In genomic region chr9:114894801-114895433, GRCh38 we compare ENCODE assay signal across 8 cellular contexts. TPM values are rescaled to one million over a fixed set of nuclear protein-coding genes. Genes with fewer than 3 reads are reported as not detected.
DNase-seq lines count a peak whose midpoint lies in the region; ATAC-seq, FAIRE-seq and TF ChIP-seq lines count a peak whose summit lies in the region.

No MANE protein-coding gene starts in this region.

- H2AFZ ChIP-seq in HepG2 (ENCODE audit: low read length): no peak overlapping the region

- H3K4me1 ChIP-seq in HepG2 (ENCODE audit: insufficient read depth, low read length): peaks cover 26% of the 10 kb centered on the region

- BruUV-seq in HepG2 (replicated peaks; lab: Mats Ljungman, UMichigan): no TSS peak

- TF ChIP-seq EP300 in HepG2 (IDR thresholded peaks at IDR 0.05; ENCODE audit: low read depth in 2 of 2, low read length in 2 of 2) (no peak), HepG2 (CRISPR knock-in tag; IDR thresholded peaks at IDR 0.05; ENCODE audit: borderline replicate concordance) (no peak)

- H3K9me3 ChIP-seq in HepG2 (ENCODE audit: low read length): no peaks in the 10 kb centered on the region

- no peaks in the 10 kb centered on the region for H3K27me3 ChIP-seq in HepG2 (ENCODE audit: control insufficient read depth in 1 of 2, insufficient read depth in 2 of 2, low read length in 2 of 2)

- no peak for TF ChIP-seq POLR2A in HepG2 (IDR thresholded peaks at IDR 0.05; ENCODE audit: insufficient read depth in 1 of 2, low read depth in 2 of 2, low read length in 2 of 2)

- no peak overlapping the region for H3K27ac ChIP-seq in HepG2 (ENCODE audit: extremely low read length, insufficient read depth, low read length)

- POLR2A ChIA-PET in HepG2 (lab: Yijun Ruan, JAX): interaction anchor here (0.9 to 1.2 kb wide), 2 partner anchors 12 kb away, joined by 3 to 4 read pairs; no protein-coding TSS in a partner anchor

- H3K9ac ChIP-seq in HepG2 (ENCODE audit: insufficient read depth, low read depth, low read length): no peak overlapping the region

- H4K20me1 ChIP-seq in HepG2 (ENCODE audit: insufficient read depth, low read length): no peaks in the 10 kb centered on the region

- in situ Hi-C loops in HepG2 (cut with HindIII; ENCODE audit: extremely low pct_ligation_motif_present, low pct_unique_long_range_greater_than_20kb): no loop called here

- TF ChIP-seq RAD21 in HepG2 (CRISPR knock-in tag; IDR thresholded peaks at IDR 0.05): no peak

- peak; percentile 48 for DNase-seq in NCI-H2107 treated with DMSO at 0.1 percent for 48 hours (lab: John Stamatoyannopoulos, UW; ENCODE audit: unreplicated experiment)
- no peak for DNase-seq in NCI-H2107 (lab: John Stamatoyannopoulos, UW)
- peak; percentile 65 for DNase-seq in NCI-H460 (ENCODE audit: extremely low read depth, low read depth)
- peak; percentile 94 for DNase-seq in amniotic stem cell (lab: John Stamatoyannopoulos, UW)
- peak; percentile 23 for DNase-seq in HepG2 (ENCODE audit: low spot score)
- no peak for DNase-seq in central memory CD4-positive, alpha-beta T cell

- 5% methylated on average over 4 of the region's 4 CpGs for WGBS in HepG2 (ENCODE audit: low lambda C conversion rate)

- CTCF ChIA-PET in HepG2 (lab: Yijun Ruan, JAX; ENCODE audit: low intra/inter-chr PET ratio, low total read pairs): no interaction called here

- no peaks in the 10 kb centered on the region for H3K36me3 ChIP-seq in HepG2 (replicated peaks in 1 of 2; ENCODE audit: control insufficient read depth in 1 of 2, insufficient read depth in 2 of 2, low read length in 2 of 2)

- ATAC-seq in HepG2 (peak; percentile 25; the same call in 1 of the 3 replicates), GM21737 (IDR thresholded peaks at IDR 0.05; ENCODE audit: unreplicated experiment) (no peak), HG02973 (IDR thresholded peaks at IDR 0.05; ENCODE audit: unreplicated experiment) (no peak)

- intact Hi-C loops in HepG2 (cut with micrococcal nuclease; ENCODE audit: unreplicated experiment): no loop called here

- no peak for FAIRE-seq in HepG2 (lab: Jason Lieb, UNC)

- no peak for TF ChIP-seq CTCF in HepG2 (CRISPR knock-in tag; IDR thresholded peaks at IDR 0.05)

- no peaks in the 10 kb centered on the region for H3K79me2 ChIP-seq in HepG2 (ENCODE audit: insufficient read depth, low read length)

- H3K4me2 ChIP-seq in HepG2 (ENCODE audit: low read depth, low read length): peak overlapping the region; percentile 46

- H3K4me3 ChIP-seq in HepG2 (replicated peaks in 1 of 3; ENCODE audit: insufficient read depth in 1 of 3, low read depth in 2 of 3, low read length in 3 of 3): no peak overlapping the region; a peak in 1 of 6 replicates

TF ChIP-seq in HepG2, 621 proteins besides CTCF, POLR2A, EP300 and RAD21 (continues in another document):
- TF ChIP-seq RFX3 (CRISPR knock-in tag; IDR thresholded peaks at IDR 0.05) (0 out of 2 replicates have a peak, but pooled peaks have one; percentile 21), ZNF460 (CRISPR knock-in tag; IDR thresholded peaks at IDR 0.05; ENCODE audit: borderline replicate concordance) (no peak), ATF4 (CRISPR knock-in tag; IDR thresholded peaks at IDR 0.05) (peak in 1 of 2 experiments; percentile 58; a peak in 1 of 4 replicates), NFKB2 (CRISPR knock-in tag; IDR thresholded peaks at IDR 0.05; ENCODE audit: borderline replicate concordance) (no peak), ZNF839 (CRISPR knock-in tag; IDR thresholded peaks at IDR 0.05; ENCODE audit: borderline replicate concordance) (no peak), RARA (CRISPR knock-in tag; IDR thresholded peaks at IDR 0.05) (no peak), ZNF446 (CRISPR knock-in tag; IDR thresholded peaks at IDR 0.05) (no peak), KMT2B (CRISPR knock-in tag; IDR thresholded peaks at IDR 0.05) (no peak), DNMT3B (CRISPR knock-in tag; conservative IDR thresholded peaks at IDR 0.05) (no peak), TEAD3 (CRISPR knock-in tag; optimal IDR thresholded peaks at IDR 0.05; ENCODE audit: borderline replicate concordance) (peak; percentile 18)
- TF ChIP-seq, protein P1, sequence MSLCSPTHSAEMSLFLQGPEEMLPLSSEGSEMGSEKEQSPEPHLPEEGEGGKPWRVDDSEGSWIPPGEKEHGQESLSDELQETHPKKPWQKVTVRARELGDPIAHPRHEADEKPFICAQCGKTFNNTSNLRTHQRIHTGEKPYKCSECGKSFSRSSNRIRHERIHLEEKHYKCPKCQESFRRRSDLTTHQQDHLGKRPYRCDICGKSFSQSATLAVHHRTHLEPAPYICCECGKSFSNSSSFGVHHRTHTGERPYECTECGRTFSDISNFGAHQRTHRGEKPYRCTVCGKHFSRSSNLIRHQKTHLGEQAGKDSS (CRISPR knock-in tag; IDR thresholded peaks at IDR 0.05; ENCODE audit: borderline replicate concordance, low read depth): no peak
- TF ChIP-seq, protein P2, sequence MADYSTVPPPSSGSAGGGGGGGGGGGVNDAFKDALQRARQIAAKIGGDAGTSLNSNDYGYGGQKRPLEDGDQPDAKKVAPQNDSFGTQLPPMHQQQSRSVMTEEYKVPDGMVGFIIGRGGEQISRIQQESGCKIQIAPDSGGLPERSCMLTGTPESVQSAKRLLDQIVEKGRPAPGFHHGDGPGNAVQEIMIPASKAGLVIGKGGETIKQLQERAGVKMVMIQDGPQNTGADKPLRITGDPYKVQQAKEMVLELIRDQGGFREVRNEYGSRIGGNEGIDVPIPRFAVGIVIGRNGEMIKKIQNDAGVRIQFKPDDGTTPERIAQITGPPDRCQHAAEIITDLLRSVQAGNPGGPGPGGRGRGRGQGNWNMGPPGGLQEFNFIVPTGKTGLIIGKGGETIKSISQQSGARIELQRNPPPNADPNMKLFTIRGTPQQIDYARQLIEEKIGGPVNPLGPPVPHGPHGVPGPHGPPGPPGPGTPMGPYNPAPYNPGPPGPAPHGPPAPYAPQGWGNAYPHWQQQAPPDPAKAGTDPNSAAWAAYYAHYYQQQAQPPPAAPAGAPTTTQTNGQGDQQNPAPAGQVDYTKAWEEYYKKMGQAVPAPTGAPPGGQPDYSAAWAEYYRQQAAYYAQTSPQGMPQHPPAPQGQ (CRISPR knock-in tag; IDR thresholded peaks at IDR 0.05; ENCODE audit: borderline replicate concordance): no peak

RNA-seq across cellular contexts. Expression of gene TNFSF8, which starts 35.5 kb away (rescaled TPM):
- total RNA-seq in NCI-H460 (2014; rRNA removed; shearing (Covaris generic)): not detected in 2 replicates
- not detected in 2 replicates for polyA plus RNA-seq in NCI-H460 (2014; cell fraction: nucleus; rRNA removed)
- not detected in 2 replicates for total RNA-seq in HepG2 (2016; rRNA removed; fragmentation: Illumina TruSeq; extraction: Trizol)
- total RNA-seq in HepG2 (2016; cell fraction: cytosol; rRNA removed; fragmentation: Illumina TruSeq; extraction: Trizol; ENCODE audit: low read depth): not detected in 2 replicates
- total RNA-seq in HepG2 (2016; cell fraction: insoluble cytoplasmic fraction; rRNA removed; fragmentation: Illumina TruSeq; extraction: Trizol): not detected in 2 replicates
- total RNA-seq in HepG2 (2016; cell fraction: membrane; rRNA removed; fragmentation: Illumina TruSeq; extraction: Trizol): not detected in 2 replicates
- total RNA-seq in HepG2 (2016; cell fraction: nucleus; rRNA removed; fragmentation: Illumina TruSeq; extraction: Trizol): not detected in 2 replicates
- not detected in 2 replicates for polyA plus RNA-seq in HepG2 (2011; rRNA removed)
- not detected in 2 replicates for polyA plus RNA-seq in HepG2 (2011; cell fraction: cytosol; rRNA removed)
- not detected in 2 replicates for polyA plus RNA-seq in HepG2 (2011; cell fraction: nucleus; rRNA removed)
- polyA plus RNA-seq in HepG2 (2012): not detected in 2 replicates
- not detected in 2 replicates for polyA plus RNA-seq in HepG2 (2016; cell fraction: cytosol; fragmentation: Illumina TruSeq; extraction: Trizol; ENCODE audit: low read depth)
- polyA plus RNA-seq in HepG2 (2016; cell fraction: insoluble cytoplasmic fraction; fragmentation: Illumina TruSeq; extraction: Trizol; ENCODE audit: low read depth): not detected in 2 replicates
- not detected in 2 replicates for polyA plus RNA-seq in HepG2 (2016; cell fraction: membrane; fragmentation: Illumina TruSeq; extraction: Trizol; ENCODE audit: low read depth)
- not detected in 2 replicates for polyA plus RNA-seq in HepG2 (2016; cell fraction: nucleus; fragmentation: Illumina TruSeq; extraction: Trizol; ENCODE audit: insufficient read depth, low read depth)
- polyA minus RNA-seq in HepG2 (2011; rRNA and poly(A)+ RNA removed; ENCODE audit: low replicate concordance): not detected in 2 replicates
- polyA minus RNA-seq in HepG2 (2011; cell fraction: cytosol; rRNA and poly(A)+ RNA removed): not detected in 2 replicates
- not detected in 2 replicates for polyA minus RNA-seq in HepG2 (2011; cell fraction: nucleus; rRNA and poly(A)+ RNA removed)

Comparison
In these comparisons a context has a peak if more than half of its experiments do, and no peak if none do; other contexts are left out.
1. DNase-seq: peak in NCI-H2107 treated with DMSO at 0.1 percent for 48 hours (single experiment), NCI-H460 (single experiment), amniotic stem cell (single experiment) and HepG2 (single experiment); none in NCI-H2107 (single experiment) and central memory CD4-positive, alpha-beta T cell (single experiment).